In the genomic region with DNA sequence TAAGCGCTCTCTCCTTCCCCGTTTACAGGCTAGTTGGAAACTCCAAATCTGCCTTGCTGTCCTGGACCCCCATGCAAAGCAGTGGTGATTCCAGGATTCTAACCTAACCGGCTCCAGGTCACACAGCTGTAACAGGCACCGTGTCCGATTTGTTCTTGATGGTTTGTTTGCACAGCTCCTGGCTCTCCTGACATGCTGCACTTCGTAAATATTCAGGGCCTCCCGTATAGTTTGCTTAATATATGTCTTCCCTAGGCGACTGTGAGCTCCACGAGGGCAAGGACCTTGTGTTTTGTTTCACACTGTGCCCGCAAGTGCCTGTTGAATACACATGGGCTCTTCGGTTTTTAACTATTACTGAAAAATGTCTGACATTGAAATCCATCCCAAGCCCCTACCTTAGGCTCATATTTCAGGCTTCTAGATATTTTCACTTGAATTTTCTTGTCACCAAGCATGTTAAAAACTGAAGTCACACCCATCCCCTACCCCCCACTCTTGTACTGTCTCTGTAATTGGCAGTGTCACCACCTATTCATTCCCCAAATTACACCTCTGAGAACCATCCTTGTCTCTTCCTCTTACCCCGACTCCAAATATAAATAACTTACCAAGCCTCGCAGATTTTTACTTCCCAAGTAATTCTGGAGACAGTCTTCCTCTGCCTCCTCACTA, we compare ENCODE assay signal across 8 cellular contexts. TPM values are rescaled to one million over a fixed set of nuclear protein-coding genes. Genes with fewer than 3 reads are reported as not detected.
DNase-seq lines count a peak whose midpoint lies in the region; ATAC-seq, FAIRE-seq and TF ChIP-seq lines count a peak whose summit lies in the region.

No MANE protein-coding gene starts in this region.

- POLR2A ChIA-PET in endothelial cell of umbilical vein (lab: Charles Lee): no interaction called here
- POLR2A ChIA-PET in HEK293T (lab: Yijun Ruan, JAX): interaction anchor here (0.9 to 3.1 kb wide), 12 partner anchors 9 to 299 kb away, joined by 3 to 13 read pairs (median 4); a partner anchor contains a TSS

- DNase-seq in NCI-H2081 treated with DMSO at 0.1 percent for 48 hours (lab: John Stamatoyannopoulos, UW) (peak; percentile 58), endothelial cell of umbilical vein (ENCODE audit: low read depth, low spot score) (no peak), sigmoid colon (no peak), HEK293T (ENCODE audit: extremely low spot score) (no peak)

- H3K27me3 ChIP-seq in endothelial cell of umbilical vein (ENCODE audit: control insufficient read depth in 2 of 2, insufficient read depth in 2 of 2, low read length in 2 of 2) (no peaks in the 10 kb centered on the region), sigmoid colon (no peaks in the 10 kb centered on the region)

- peak overlapping the region; percentile 77 for H3K4me2 ChIP-seq in endothelial cell of umbilical vein (ENCODE audit: insufficient read depth, low read length)

- TF ChIP-seq POLR2A in endothelial cell of umbilical vein (IDR thresholded peaks at IDR 0.05; ENCODE audit: low read depth, low read length) (no peak), sigmoid colon (IDR thresholded peaks at IDR 0.05) (no peak)

- peak overlapping the region; percentile 88 for H3K9ac ChIP-seq in endothelial cell of umbilical vein (replicated peaks; ENCODE audit: extremely low read depth, insufficient read depth, low read length)

- CTCF ChIA-PET in endothelial cell of umbilical vein (lab: Charles Lee): interaction anchor here (0.7 to 1.4 kb wide), 5 partner anchors 15 to 37 kb away, joined by 3 to 6 read pairs (median 3); no protein-coding TSS in a partner anchor
- CTCF ChIA-PET in HEK293T (lab: Yijun Ruan, JAX): interaction anchor here (2.4 kb wide), 1 partner anchor 27 kb away, joined by 9 read pairs; no protein-coding TSS in a partner anchor

- peak; percentile 48 for FAIRE-seq in endothelial cell of umbilical vein (lab: Jason Lieb, UNC)

- H3K9me3 ChIP-seq in endothelial cell of umbilical vein (replicated peaks; ENCODE audit: control insufficient read depth, insufficient read depth, low read length) (no peaks in the 10 kb centered on the region), sigmoid colon (no peaks in the 10 kb centered on the region)

- WGBS in sigmoid colon, 2 donors: 8 to 19% methylated on average over 13 of the region's 13 CpGs

- peak overlapping the region; percentile 69 to 100 (median 75) for H3K4me3 ChIP-seq in endothelial cell of umbilical vein (replicated peaks in 1 of 3; ENCODE audit: insufficient read depth in 1 of 3, low read depth in 1 of 3, low read length in 3 of 3)
- H3K4me3 ChIP-seq in sigmoid colon: peak overlapping the region; percentile 83 to 98 (median 92)

- dilution Hi-C loops in endothelial cell of umbilical vein (cut with MboI; ENCODE audit: extremely low pct_ligation_motif_present, low sequenced_read_pairs): no loop called here

- no peak for TF ChIP-seq EP300 in sigmoid colon (IDR thresholded peaks at IDR 0.05)

- H3K9me1 ChIP-seq in endothelial cell of umbilical vein (replicated peaks; ENCODE audit: control insufficient read depth, extremely low read depth, insufficient read depth, low read length): no peaks in the 10 kb centered on the region

- H4K20me1 ChIP-seq in endothelial cell of umbilical vein (replicated peaks; ENCODE audit: control insufficient read depth, extremely low read depth, insufficient read depth, low read length): peaks cover 12% of the 10 kb centered on the region

- ATAC-seq in GM21360 (IDR thresholded peaks at IDR 0.05; ENCODE audit: unreplicated experiment) (peak; percentile 1), GM18519 (IDR thresholded peaks at IDR 0.05; ENCODE audit: low FRiP score, unreplicated experiment) (no peak), HG03045 (IDR thresholded peaks at IDR 0.05; ENCODE audit: unreplicated experiment) (no peak), GM21529 (IDR thresholded peaks at IDR 0.05; ENCODE audit: unreplicated experiment) (no peak)

- H3K79me2 ChIP-seq in endothelial cell of umbilical vein (ENCODE audit: control insufficient read depth, insufficient read depth, low read length): peaks cover 38% of the 10 kb centered on the region

- peak overlapping the region; percentile 85 for H3K27ac ChIP-seq in endothelial cell of umbilical vein (ENCODE audit: insufficient read depth, low read depth, low read length)
- H3K27ac ChIP-seq in sigmoid colon: peak overlapping the region; percentile 95 to 98 (median 98)

- peak overlapping the region; percentile 92 for H2AFZ ChIP-seq in endothelial cell of umbilical vein (ENCODE audit: low read depth, low read length)

- no TSS peak for BruUV-seq in endothelial cell of umbilical vein (replicated peaks; lab: Mats Ljungman, UMichigan)

- intact Hi-C loops in endothelial cell of umbilical vein (cut with micrococcal nuclease): loop anchor here (5.0 kb wide), 1 partner anchor 299 kb away; a partner anchor contains a TSS
- intact Hi-C loops in sigmoid colon (cut with DNase I): no loop called here

- peaks cover 0 to 3% of the 10 kb centered on the region in 2 experiments for H3K36me3 ChIP-seq in endothelial cell of umbilical vein (ENCODE audit: control insufficient read depth in 2 of 2, extremely low read depth in 1 of 2, insufficient read depth in 2 of 2, low read length in 2 of 2)
- H3K36me3 ChIP-seq in sigmoid colon: no peaks in the 10 kb centered on the region

- TF ChIP-seq CTCF in endothelial cell of umbilical vein (IDR thresholded peaks at IDR 0.05; ENCODE audit: extremely low read depth in 1 of 2, insufficient read depth in 1 of 2, low read depth in 1 of 2, low read length in 2 of 2) (no peak), sigmoid colon (IDR thresholded peaks at IDR 0.05) (no peak)

- H3K4me1 ChIP-seq in endothelial cell of umbilical vein (ENCODE audit: control insufficient read depth, extremely low read depth, insufficient read depth, low read length) (peaks cover 31% of the 10 kb centered on the region), sigmoid colon (peaks cover 0 to 43% (median 40%) of the 10 kb centered on the region in 4 donors)

TF ChIP-seq in endothelial cell of umbilical vein, 7 proteins besides CTCF, POLR2A, EP300 and RAD21:
- TF ChIP-seq JUN (IDR thresholded peaks at IDR 0.05; ENCODE audit: borderline replicate concordance, insufficient read depth, insufficient read length, low read depth): no peak
- TF ChIP-seq EZH2 (IDR thresholded peaks at IDR 0.05; ENCODE audit: borderline replicate concordance, low read depth, low read length, severe bottlenecking): no peak
- no peak for TF ChIP-seq GATA2 (IDR thresholded peaks at IDR 0.05; ENCODE audit: insufficient read depth, insufficient read length, low read depth, low read length)
- TF ChIP-seq MYC (IDR thresholded peaks at IDR 0.05; ENCODE audit: low read depth, low read length): no peak
- TF ChIP-seq, protein P1, sequence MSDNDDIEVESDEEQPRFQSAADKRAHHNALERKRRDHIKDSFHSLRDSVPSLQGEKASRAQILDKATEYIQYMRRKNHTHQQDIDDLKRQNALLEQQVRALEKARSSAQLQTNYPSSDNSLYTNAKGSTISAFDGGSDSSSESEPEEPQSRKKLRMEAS (IDR thresholded peaks at IDR 0.05; ENCODE audit: insufficient read depth, insufficient read length): no peak

TF ChIP-seq in HEK293T, 16 proteins besides CTCF, POLR2A, EP300 and RAD21:
- TF ChIP-seq SUZ12 (IDR thresholded peaks at IDR 0.05): no peak
TF ChIP-seq in HEK293T: peak in this region for 0.

RNA-seq across cellular contexts. Expression of a gene that starts 1.0 kb away (rescaled TPM):
- 79.2 and 83.7 TPM in 2 replicates for total RNA-seq in endothelial cell of umbilical vein
- polyA plus RNA-seq in endothelial cell of umbilical vein: 32.9 and 34.6 TPM in 2 replicates
- polyA plus RNA-seq in endothelial cell of umbilical vein (2011; cell fraction: cytosol; rRNA removed): 25.7 and 26.5 TPM in 2 replicates
- polyA plus RNA-seq in endothelial cell of umbilical vein (2011; cell fraction: nucleus; rRNA removed): 47.8 and 58.0 TPM in 2 replicates
- 39.3 and 44.3 TPM in 2 replicates for polyA plus RNA-seq in endothelial cell of umbilical vein (2012)
- 172 and 191 TPM in 2 replicates for polyA minus RNA-seq in endothelial cell of umbilical vein
- polyA minus RNA-seq in endothelial cell of umbilical vein (2011; cell fraction: cytosol; rRNA and poly(A)+ RNA removed): 85.0 TPM
- polyA minus RNA-seq in endothelial cell of umbilical vein (2011; cell fraction: nucleus; rRNA and poly(A)+ RNA removed): 116 and 160 TPM in 2 replicates
- 10 to 100 TPM; 73.4 to 87.2 (median 83.4) TPM for total RNA-seq in sigmoid colon
- 10 to 100 TPM; 30.0 to 36.8 (median 33.1) TPM for polyA plus RNA-seq in sigmoid colon
